ENCODE assay signal across 24 cellular contexts in genomic region chr5:126486332-126486731, GRCh38.
DNase-seq lines count a peak whose midpoint lies in the region; ATAC-seq, FAIRE-seq and TF ChIP-seq lines count a peak whose summit lies in the region.
"Had no signal": no experiment of that assay in that cellular context is flagged by ENCODE, and none has a peak within 500 bp of the region (broad histone marks: within the 10 kb centered on the region; RNA-seq: fewer than 3 reads in every experiment).

No MANE protein-coding gene starts in this region.

- H3K4me1 ChIP-seq in ascending aorta (peaks cover 8 to 19% of the 10 kb centered on the region in 2 donors), GM23338 (ENCODE audit: insufficient read depth) (no peaks in the 10 kb centered on the region)
- H3K4me1 ChIP-seq: left lung, pancreas, right lobe of liver had no signal

- peak overlapping the region; percentile 43 to 57 for H3K27ac ChIP-seq in ascending aorta
- peak overlapping the region; percentile 80 for H3K27ac ChIP-seq in temporal lobe (ENCODE audit: low read depth, low read length)
- H3K27ac ChIP-seq in GM23338 (ENCODE audit: low read depth): no peak overlapping the region
- H3K27ac ChIP-seq: left lung, pancreas, right lobe of liver had no signal

- H4K20me1 ChIP-seq in GM23338 (replicated peaks; ENCODE audit: insufficient read depth): no peaks in the 10 kb centered on the region

- no peaks in the 10 kb centered on the region for H3F3A ChIP-seq in GM23338 (replicated peaks; ENCODE audit: low read depth)

- no peak for TF ChIP-seq CTCF in D721Med (IDR thresholded peaks at IDR 0.05; ENCODE audit: insufficient read depth, missing control alignments)
- peak in 1 of 3 experiments; percentile 12 for TF ChIP-seq CTCF in ascending aorta (IDR thresholded peaks at IDR 0.05)
- TF ChIP-seq CTCF in GM23338 (conservative IDR thresholded peaks at IDR 0.05; ENCODE audit: low read depth in 2 of 2): no peak

- H3K36me3 Mint-ChIP-seq in GM23338 (ENCODE audit: low read depth): peaks cover 43% of the 10 kb centered on the region

- no peak overlapping the region for H2AFZ ChIP-seq in GM23338

- H3K27me3 Mint-ChIP-seq in GM23338 (ENCODE audit: insufficient read depth, low read depth, poor library complexity): no peaks in the 10 kb centered on the region
- H3K27me3 Mint-ChIP-seq: natural killer cell treated with Interleukin-12 subunit alpha and Interleukin-12 subunit beta and Interleukin-15 and Interleukin-18, amount 100 ng/mL, for 72 hours; stimulated activated naive CD8-positive, alpha-beta T cell treated with anti-CD3 and anti-CD28 coated beads, Interleukin-15, Interleukin-2, amounts not matched to agents 100 ng/mL and 50 ng/mL, for 24 hours had no signal

- FAIRE-seq in D721Med (lab: Jason Lieb, UNC): peak; percentile 55
- FAIRE-seq: pancreas, RCC 7860, TTC549 had no signal

- peaks cover 23% of the 10 kb centered on the region for H3K4me1 Mint-ChIP-seq in GM23338

- H3K4me3 Mint-ChIP-seq in GM23338: no peak overlapping the region
- H3K4me3 Mint-ChIP-seq: activated naive CD4-positive, alpha-beta T cell treated with anti-CD3 and anti-CD28 coated beads for 36 hours; natural killer cell treated with Interleukin-12 subunit alpha and Interleukin-12 subunit beta and Interleukin-15 and Interleukin-18, amount 100 ng/mL, for 72 hours; stimulated activated naive CD8-positive, alpha-beta T cell treated with anti-CD3 and anti-CD28 coated beads, Interleukin-15, Interleukin-2, amounts not matched to agents 100 ng/mL and 50 ng/mL, for 24 hours had no signal

- H3K79me2 ChIP-seq in GM23338 (replicated peaks; ENCODE audit: insufficient read depth): no peaks in the 10 kb centered on the region

- no peak overlapping the region for H3K27ac Mint-ChIP-seq in GM23338
- H3K27ac Mint-ChIP-seq: activated naive CD4-positive, alpha-beta T cell treated with anti-CD3 and anti-CD28 coated beads for 36 hours; natural killer cell treated with Interleukin-12 subunit alpha and Interleukin-12 subunit beta and Interleukin-15 and Interleukin-18, amount 100 ng/mL, for 72 hours; stimulated activated naive CD8-positive, alpha-beta T cell treated with anti-CD3 and anti-CD28 coated beads, Interleukin-15, Interleukin-2, amounts not matched to agents 100 ng/mL and 50 ng/mL, for 24 hours had no signal

- H3K27me3 ChIP-seq in ascending aorta: no peaks in the 10 kb centered on the region
- H3K27me3 ChIP-seq in GM23338 (ENCODE audit: insufficient read depth): no peaks in the 10 kb centered on the region
- H3K27me3 ChIP-seq: left lung, pancreas, right lobe of liver had no signal

- no peaks in the 10 kb centered on the region for H3K9me3 ChIP-seq in ascending aorta
- H3K9me3 ChIP-seq: left lung, pancreas, right lobe of liver had no signal

- no peak overlapping the region for H3K4me3 ChIP-seq in ascending aorta
- no peak overlapping the region for H3K4me3 ChIP-seq in GM23338
- H3K4me3 ChIP-seq: left lung, pancreas, right lobe of liver had no signal

- DNase-seq in D721Med (ENCODE audit: insufficient read length, low spot score) (no peak), ascending aorta (ENCODE audit: low spot score in 2 of 2) (no peak), left cardiac atrium (no peak), COLO829 (ENCODE audit: low spot score) (no peak), GM23338 (ENCODE audit: low spot score) (no peak)
- DNase-seq: activated naive CD4-positive, alpha-beta T cell treated with anti-CD3 and anti-CD28 coated beads for 36 hours; activated T-cell treated with anti-CD3 and anti-CD28 coated beads, Interleukin-2, amount 50 U/mL, for 48 hours; amniotic stem cell; Calu3; central memory CD4-positive, alpha-beta T cell; HCEC 1CT; Kasumi-1; left lung; MV-4-11; NCI-H1694; NCI-H524 treated with DMSO at 0.1 percent for 48 hours; pancreas; right lobe of liver had no signal

- ATAC-seq in left cardiac atrium (peak; percentile 30 to 41), GM18498 (IDR thresholded peaks at IDR 0.05; ENCODE audit: unreplicated experiment) (no peak), GM23338 (no peak)
- ATAC-seq: left lung; natural killer cell treated with Interleukin-12 subunit alpha and Interleukin-12 subunit beta and Interleukin-15 and Interleukin-18, amount 100 ng/mL, for 72 hours; pancreas; right lobe of liver had no signal

- H3K36me3 ChIP-seq in ascending aorta (peaks cover 77 to 90% of the 10 kb centered on the region in 2 donors), GM23338 (ENCODE audit: insufficient read depth) (peaks cover 27% of the 10 kb centered on the region)

- no peaks in the 10 kb centered on the region for H3K9me2 ChIP-seq in GM23338 (ENCODE audit: insufficient read depth)

- intact Hi-C loops in ascending aorta (cut with DNase I) (loop anchor here (5.0 kb wide), 1 partner anchor 134 kb away; no protein-coding TSS in a partner anchor), left cardiac atrium (cut with DNase I) (no loop called here)

- no peaks in the 10 kb centered on the region for H3K9me3 Mint-ChIP-seq in GM23338
- H3K9me3 Mint-ChIP-seq: activated naive CD4-positive, alpha-beta T cell treated with anti-CD3 and anti-CD28 coated beads for 36 hours; natural killer cell treated with Interleukin-12 subunit alpha and Interleukin-12 subunit beta and Interleukin-15 and Interleukin-18, amount 100 ng/mL, for 72 hours; stimulated activated naive CD8-positive, alpha-beta T cell treated with anti-CD3 and anti-CD28 coated beads, Interleukin-15, Interleukin-2, amounts not matched to agents 100 ng/mL and 50 ng/mL, for 24 hours had no signal

- H3K4me2 ChIP-seq in GM23338: no peak overlapping the region

TF ChIP-seq in GM23338, 12 proteins besides CTCF, POLR2A, EP300 and RAD21:
- no peak for TF ChIP-seq JUNB (IDR thresholded peaks at IDR 0.05; ENCODE audit: unreplicated experiment)
- TF ChIP-seq, protein P1, sequence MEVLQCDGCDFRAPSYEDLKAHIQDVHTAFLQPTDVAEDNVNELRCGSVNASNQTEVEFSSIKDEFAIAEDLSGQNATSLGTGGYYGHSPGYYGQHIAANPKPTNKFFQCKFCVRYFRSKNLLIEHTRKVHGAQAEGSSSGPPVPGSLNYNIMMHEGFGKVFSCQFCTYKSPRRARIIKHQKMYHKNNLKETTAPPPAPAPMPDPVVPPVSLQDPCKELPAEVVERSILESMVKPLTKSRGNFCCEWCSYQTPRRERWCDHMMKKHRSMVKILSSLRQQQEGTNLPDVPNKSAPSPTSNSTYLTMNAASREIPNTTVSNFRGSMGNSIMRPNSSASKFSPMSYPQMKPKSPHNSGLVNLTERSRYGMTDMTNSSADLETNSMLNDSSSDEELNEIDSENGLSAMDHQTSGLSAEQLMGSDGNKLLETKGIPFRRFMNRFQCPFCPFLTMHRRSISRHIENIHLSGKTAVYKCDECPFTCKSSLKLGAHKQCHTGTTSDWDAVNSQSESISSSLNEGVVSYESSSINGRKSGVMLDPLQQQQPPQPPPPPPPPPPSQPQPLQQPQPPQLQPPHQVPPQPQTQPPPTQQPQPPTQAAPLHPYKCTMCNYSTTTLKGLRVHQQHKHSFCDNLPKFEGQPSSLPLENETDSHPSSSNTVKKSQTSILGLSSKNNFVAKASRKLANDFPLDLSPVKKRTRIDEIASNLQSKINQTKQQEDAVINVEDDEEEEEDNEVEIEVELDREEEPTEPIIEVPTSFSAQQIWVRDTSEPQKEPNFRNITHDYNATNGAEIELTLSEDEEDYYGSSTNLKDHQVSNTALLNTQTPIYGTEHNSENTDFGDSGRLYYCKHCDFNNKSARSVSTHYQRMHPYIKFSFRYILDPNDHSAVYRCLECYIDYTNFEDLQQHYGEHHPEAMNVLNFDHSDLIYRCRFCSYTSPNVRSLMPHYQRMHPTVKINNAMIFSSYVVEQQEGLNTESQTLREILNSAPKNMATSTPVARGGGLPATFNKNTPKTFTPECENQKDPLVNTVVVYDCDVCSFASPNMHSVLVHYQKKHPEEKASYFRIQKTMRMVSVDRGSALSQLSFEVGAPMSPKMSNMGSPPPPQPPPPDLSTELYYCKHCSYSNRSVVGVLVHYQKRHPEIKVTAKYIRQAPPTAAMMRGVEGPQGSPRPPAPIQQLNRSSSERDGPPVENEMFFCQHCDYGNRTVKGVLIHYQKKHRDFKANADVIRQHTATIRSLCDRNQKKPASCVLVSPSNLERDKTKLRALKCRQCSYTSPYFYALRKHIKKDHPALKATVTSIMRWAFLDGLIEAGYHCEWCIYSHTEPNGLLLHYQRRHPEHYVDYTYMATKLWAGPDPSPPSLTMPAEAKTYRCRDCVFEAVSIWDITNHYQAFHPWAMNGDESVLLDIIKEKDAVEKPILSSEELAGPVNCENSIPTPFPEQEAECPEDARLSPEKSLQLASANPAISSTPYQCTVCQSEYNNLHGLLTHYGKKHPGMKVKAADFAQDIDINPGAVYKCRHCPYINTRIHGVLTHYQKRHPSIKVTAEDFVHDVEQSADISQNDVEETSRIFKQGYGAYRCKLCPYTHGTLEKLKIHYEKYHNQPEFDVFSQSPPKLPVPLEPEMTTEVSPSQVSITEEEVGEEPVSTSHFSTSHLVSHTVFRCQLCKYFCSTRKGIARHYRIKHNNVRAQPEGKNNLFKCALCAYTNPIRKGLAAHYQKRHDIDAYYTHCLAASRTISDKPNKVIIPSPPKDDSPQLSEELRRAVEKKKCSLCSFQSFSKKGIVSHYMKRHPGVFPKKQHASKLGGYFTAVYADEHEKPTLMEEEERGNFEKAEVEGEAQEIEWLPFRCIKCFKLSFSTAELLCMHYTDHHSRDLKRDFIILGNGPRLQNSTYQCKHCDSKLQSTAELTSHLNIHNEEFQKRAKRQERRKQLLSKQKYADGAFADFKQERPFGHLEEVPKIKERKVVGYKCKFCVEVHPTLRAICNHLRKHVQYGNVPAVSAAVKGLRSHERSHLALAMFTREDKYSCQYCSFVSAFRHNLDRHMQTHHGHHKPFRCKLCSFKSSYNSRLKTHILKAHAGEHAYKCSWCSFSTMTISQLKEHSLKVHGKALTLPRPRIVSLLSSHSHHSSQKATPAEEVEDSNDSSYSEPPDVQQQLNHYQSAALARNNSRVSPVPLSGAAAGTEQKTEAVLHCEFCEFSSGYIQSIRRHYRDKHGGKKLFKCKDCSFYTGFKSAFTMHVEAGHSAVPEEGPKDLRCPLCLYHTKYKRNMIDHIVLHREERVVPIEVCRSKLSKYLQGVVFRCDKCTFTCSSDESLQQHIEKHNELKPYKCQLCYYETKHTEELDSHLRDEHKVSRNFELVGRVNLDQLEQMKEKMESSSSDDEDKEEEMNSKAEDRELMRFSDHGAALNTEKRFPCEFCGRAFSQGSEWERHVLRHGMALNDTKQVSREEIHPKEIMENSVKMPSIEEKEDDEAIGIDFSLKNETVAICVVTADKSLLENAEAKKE (CRISPR knock-in tag; IDR thresholded peaks at IDR 0.05): no peak
- no peak for TF ChIP-seq POLR2AphosphoS5 (IDR thresholded peaks at IDR 0.05; ENCODE audit: low read depth)
- no peak for TF ChIP-seq ZNF114 (CRISPR knock-in tag; IDR thresholded peaks at IDR 0.05)
TF ChIP-seq in GM23338: peak in this region for 0.

Comparison
In these comparisons a context has a peak if more than half of its experiments do, and no peak if none do; other contexts are left out.
1. ATAC-seq: peak in left cardiac atrium (2 of 2); none in GM18498 (single experiment) and GM23338 (single experiment).